ENCODE assay signal across 1 cellular context in genomic region chr17:673200-673681, GRCh38.
TF ChIP-seq lines count a peak whose summit lies in the region.

No MANE protein-coding gene starts in this region.

TF ChIP-seq in K562, 482 proteins besides CTCF, POLR2A, EP300 and RAD21:
- TF ChIP-seq CCNT2 (IDR thresholded peaks at IDR 0.05; ENCODE audit: borderline replicate concordance, extremely low read depth, insufficient read length, low read depth, low read length) (no peak), ELF2 (CRISPR knock-in tag; IDR thresholded peaks at IDR 0.05) (no peak), RFX1 (IDR thresholded peaks at IDR 0.05) (peak; percentile 66), TSC22D4 (tag; IDR thresholded peaks at IDR 0.05) (no peak)
